In the genomic region with DNA sequence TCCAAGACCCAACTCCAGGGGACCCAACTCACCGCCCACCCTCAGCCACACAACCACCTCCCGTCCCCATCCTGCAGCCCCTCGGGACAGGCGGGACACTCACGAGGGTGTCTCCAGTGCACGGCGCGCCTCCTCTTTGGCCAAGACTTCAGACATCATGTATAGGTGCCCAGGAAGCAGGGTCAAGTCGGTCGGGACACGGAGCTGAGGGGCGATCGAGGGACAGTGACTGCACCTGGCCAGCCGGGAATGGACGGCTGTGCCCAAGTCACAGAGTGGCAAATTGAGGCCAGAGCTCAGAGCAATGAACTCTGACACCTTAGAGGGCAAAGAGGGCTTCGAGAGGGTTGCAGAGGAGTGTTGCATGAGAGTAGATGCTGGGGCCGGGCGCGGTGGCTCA, we compare ENCODE assay signal across 10 cellular contexts.
DNase-seq lines count a peak whose midpoint lies in the region; ATAC-seq lines count a peak whose summit lies in the region.
"Had no signal": no experiment of that assay in that cellular context is flagged by ENCODE, and none has a peak within 500 bp of the region (broad histone marks: within the 10 kb centered on the region; RNA-seq: fewer than 3 reads in every experiment).

No MANE protein-coding gene starts in this region.

- DNase-seq in stimulated activated naive CD8-positive, alpha-beta T cell treated with anti-CD3 and anti-CD28 coated beads, Interleukin-15, Interleukin-2, amounts not matched to agents 100 U/mL and 50 U/mL, for 24 hours = no peak
- DNase-seq in NCI-H2196 treated with DMSO at 0.1 percent for 48 hours (lab: John Stamatoyannopoulos, UW; ENCODE audit: unreplicated experiment) (no peak), AML-193 (lab: John Stamatoyannopoulos, UW) (no peak)
- DNase-seq: anterior cingulate cortex, dermis blood vessel endothelial cell, DMS153, MG63, sigmoid colon, T-helper 9 cell had no signal

- ATAC-seq in stimulated activated naive CD8-positive, alpha-beta T cell treated with anti-CD3 and anti-CD28 coated beads, Interleukin-15, Interleukin-2, amounts not matched to agents 100 U/mL and 50 U/mL, for 24 hours = no peak

- H3K27ac Mint-ChIP-seq in stimulated activated naive CD8-positive, alpha-beta T cell treated with anti-CD3 and anti-CD28 coated beads, Interleukin-15, Interleukin-2, amounts not matched to agents 100 ng/mL and 50 ng/mL, for 24 hours = no peak overlapping the region

- peaks cover 4% of the 10 kb centered on the region for H3K9me3 Mint-ChIP-seq in stimulated activated naive CD8-positive, alpha-beta T cell treated with anti-CD3 and anti-CD28 coated beads, Interleukin-15, Interleukin-2, amounts not matched to agents 100 ng/mL and 50 ng/mL, for 24 hours

- peaks cover 28% of the 10 kb centered on the region for H3K4me1 Mint-ChIP-seq in stimulated activated naive CD8-positive, alpha-beta T cell treated with anti-CD3 and anti-CD28 coated beads, Interleukin-15, Interleukin-2, amounts not matched to agents 100 ng/mL and 50 ng/mL, for 24 hours (ENCODE audit: low read depth)

- peaks cover 5% of the 10 kb centered on the region for H3K36me3 Mint-ChIP-seq in stimulated activated naive CD8-positive, alpha-beta T cell treated with anti-CD3 and anti-CD28 coated beads, Interleukin-15, Interleukin-2, amounts not matched to agents 100 ng/mL and 50 ng/mL, for 24 hours (ENCODE audit: low read depth)

- peak overlapping the region; percentile 25 for H3K4me3 Mint-ChIP-seq in stimulated activated naive CD8-positive, alpha-beta T cell treated with anti-CD3 and anti-CD28 coated beads, Interleukin-15, Interleukin-2, amounts not matched to agents 100 ng/mL and 50 ng/mL, for 24 hours

- peaks cover 4% of the 10 kb centered on the region for H3K27me3 Mint-ChIP-seq in stimulated activated naive CD8-positive, alpha-beta T cell treated with anti-CD3 and anti-CD28 coated beads, Interleukin-15, Interleukin-2, amounts not matched to agents 100 ng/mL and 50 ng/mL, for 24 hours
